Comparison of ENCODE assay signal across 9 cellular contexts in genomic region chr17:42400844-42401365, GRCh38. TPM values are rescaled to one million over a fixed set of nuclear protein-coding genes. Genes with fewer than 3 reads are reported as not detected.
A peak's percentile ranks its signal among the peaks of the same experiment; 100 is the strongest.
DNase-seq lines count a peak whose midpoint lies in the region; ATAC-seq and TF ChIP-seq lines count a peak whose summit lies in the region.
"Not testable (repeated sequence)": the region's sequence is repeated elsewhere in the genome, so short reads cannot be mapped to it uniquely, and the experiment has no call there.
"Had no signal": no experiment of that assay in that cellular context is flagged by ENCODE, and none has a peak within 500 bp of the region (broad histone marks: within the 10 kb centered on the region; RNA-seq: fewer than 3 reads in every experiment).

No MANE protein-coding gene starts in this region.

- H3K9ac ChIP-seq in GM23248, result not testable (repeated sequence)

- peaks cover 25% of the 10 kb centered on the region for H3K4me1 Mint-ChIP-seq in stimulated activated effector memory CD8-positive, alpha-beta T cell treated with anti-CD3 and anti-CD28 coated beads, Interleukin-12 subunit alpha, Interleukin-12 subunit beta, amount 100 ng/mL, for 72 hours

- not testable (repeated sequence) for H3K36me3 Mint-ChIP-seq in stimulated activated effector memory CD8-positive, alpha-beta T cell treated with anti-CD3 and anti-CD28 coated beads, Interleukin-12 subunit alpha, Interleukin-12 subunit beta, amount 100 ng/mL, for 72 hours

- H3K9me3 Mint-ChIP-seq in stimulated activated effector memory CD8-positive, alpha-beta T cell treated with anti-CD3 and anti-CD28 coated beads, Interleukin-12 subunit alpha, Interleukin-12 subunit beta, amount 100 ng/mL, for 72 hours, result not testable (repeated sequence)

- H3K27ac Mint-ChIP-seq in stimulated activated effector memory CD8-positive, alpha-beta T cell treated with anti-CD3 and anti-CD28 coated beads, Interleukin-12 subunit alpha, Interleukin-12 subunit beta, amount 100 ng/mL, for 72 hours, result peak overlapping the region; percentile 85

- H3K79me2 ChIP-seq in GM23248 (ENCODE audit: insufficient read depth), result peaks cover 56% of the 10 kb centered on the region
- peaks cover 41% of the 10 kb centered on the region for H3K79me2 ChIP-seq in osteoblast (ENCODE audit: insufficient read depth, low read length)

- H3K4me1 ChIP-seq in GM23248 (ENCODE audit: insufficient read depth) (peaks cover 45% of the 10 kb centered on the region), ascending aorta (peaks cover 0 to 17% of the 10 kb centered on the region in 2 donors), gastroesophageal sphincter (peaks cover 3 to 80% (median 16%) of the 10 kb centered on the region in 3 donors), osteoblast (ENCODE audit: insufficient read depth, low read length) (peaks cover 16% of the 10 kb centered on the region)

- WGBS in GM23248 (ENCODE audit: low coverage in 1 of 2, low lambda C conversion rate in 2 of 2, missing lambda C conversion rate in 2 of 2), 2 experiments, result 65 to 69% methylated on average over 8 of the region's 8 CpGs
- WGBS in gastroesophageal sphincter (ENCODE audit: low coverage in 1 of 2), 2 donors, result 43 to 55% methylated on average over 3 to 7 of the region's 8 CpGs

- not testable (repeated sequence) for TF ChIP-seq CTCF in ascending aorta (IDR thresholded peaks at IDR 0.05); gastroesophageal sphincter (IDR thresholded peaks at IDR 0.05); osteoblast (IDR thresholded peaks at IDR 0.05; ENCODE audit: extremely low read depth, low read depth, low read length)

- not testable (repeated sequence) for TF ChIP-seq POLR2A in gastroesophageal sphincter (IDR thresholded peaks at IDR 0.05)

- H2AFZ ChIP-seq in GM23248; osteoblast (ENCODE audit: low read length): not testable (repeated sequence)

- not testable (repeated sequence) for H3K27me3 ChIP-seq in GM23248 (replicated peaks; ENCODE audit: insufficient read depth); ascending aorta; gastroesophageal sphincter; osteoblast (ENCODE audit: insufficient read depth, low read length)

- H3K27ac ChIP-seq in GM23248 (peak overlapping the region; percentile 77), ascending aorta (peak overlapping the region; percentile 67 to 68), gastroesophageal sphincter (peak overlapping the region in 3 of 4 donors; percentile 15 to 68 (median 46)), osteoblast (ENCODE audit: low read depth, low read length) (peak overlapping the region; percentile 33)

- H3K4me3 ChIP-seq in GM23248; ascending aorta; gastroesophageal sphincter; osteoblast (ENCODE audit: insufficient read depth, low read length): not testable (repeated sequence)

- intact Hi-C loops in ascending aorta (cut with DNase I), result not testable (repeated sequence)
- intact Hi-C loops in left colon (cut with DNase I, micrococcal nuclease), result loop anchor here in 1 of 2 donors (10.0 kb wide), 1 partner anchor 86 kb away; no protein-coding TSS in a partner anchor

- not testable (repeated sequence) for DNase-seq in GM23248; ascending aorta (ENCODE audit: low spot score in 2 of 2); left colon; osteoblast (ENCODE audit: insufficient read length, low spot score, missing footprints); stimulated activated effector memory CD8-positive, alpha-beta T cell treated with anti-CD3 and anti-CD28 coated beads, Interleukin-12 subunit alpha, Interleukin-12 subunit beta, amount 100 ng/mL, for 72 hours (ENCODE audit: low spot score in 2 of 2)
- DNase-seq in RPMI8226, result peak; percentile 37

- not testable (repeated sequence) for H3K4me2 ChIP-seq in GM23248 (ENCODE audit: unreplicated experiment); osteoblast (ENCODE audit: insufficient read depth, low read length)

- H3F3A ChIP-seq in GM23248 (ENCODE audit: insufficient read depth), result peaks cover 70% of the 10 kb centered on the region

- not testable (repeated sequence) for TF ChIP-seq EP300 in gastroesophageal sphincter (IDR thresholded peaks at IDR 0.05)

- not testable (repeated sequence) for H3K4me3 Mint-ChIP-seq in stimulated activated effector memory CD8-positive, alpha-beta T cell treated with anti-CD3 and anti-CD28 coated beads, Interleukin-12 subunit alpha, Interleukin-12 subunit beta, amount 100 ng/mL, for 72 hours

- not testable (repeated sequence) for H3K9me2 ChIP-seq in GM23248 (ENCODE audit: insufficient read depth)

- in situ Hi-C loops in GM23248 (cut with MboI), result loop anchor here (10.0 kb wide), 1 partner anchor 76 kb away; no protein-coding TSS in a partner anchor

- H3K36me3 ChIP-seq in GM23248 (ENCODE audit: low read depth) (peaks cover 26% of the 10 kb centered on the region), ascending aorta (peaks cover 24 to 32% of the 10 kb centered on the region in 2 donors), gastroesophageal sphincter (peaks cover 0 to 36% of the 10 kb centered on the region in 2 donors), osteoblast (ENCODE audit: insufficient read depth, low read length) (peaks cover 41% of the 10 kb centered on the region)

- not testable (repeated sequence) for ATAC-seq in gastroesophageal sphincter; stimulated activated effector memory CD8-positive, alpha-beta T cell treated with anti-CD3 and anti-CD28 coated beads, Interleukin-12 subunit alpha, Interleukin-12 subunit beta, amount 100 ng/mL, for 72 hours
- ATAC-seq in left colon, result peak; percentile 20

- H3K9me3 ChIP-seq in GM23248 (ENCODE audit: low read depth); ascending aorta; gastroesophageal sphincter; osteoblast (ENCODE audit: low read depth, low read length): not testable (repeated sequence)

- H4K20me1 ChIP-seq in GM23248 (ENCODE audit: insufficient read depth), result peaks cover 11% of the 10 kb centered on the region; the same call in 1 of the 2 replicates
- peaks cover 60% of the 10 kb centered on the region for H4K20me1 ChIP-seq in osteoblast (ENCODE audit: insufficient read depth, low read length)

RNA-seq across cellular contexts. Expression of gene STAT3, which starts 12.7 kb away (rescaled TPM):
- total RNA-seq in GM23248 (2014; rRNA removed; shearing (Covaris generic)), result 79.4 and 84.1 TPM in 2 replicates
- polyA plus RNA-seq in GM23248 (2016; fragmentation: Nextera tagmentation; extraction: Ambion mirVana), result 112 and 115 TPM in 2 replicates
- 181 TPM for total RNA-seq in ascending aorta
- total RNA-seq in gastroesophageal sphincter, result 100 to 1,000 TPM; 146 to 253 (median 205) TPM
- total RNA-seq in left colon, result 100 to 1,000 TPM; 150 to 212 TPM
- 197 and 206 TPM in 2 replicates for total RNA-seq in osteoblast

RNA-seq across cellular contexts. Expression of gene CAVIN1, which starts 22.2 kb away (rescaled TPM):
- total RNA-seq in GM23248 (2014; rRNA removed; shearing (Covaris generic)), result 1,074 and 1,102 TPM in 2 replicates
- polyA plus RNA-seq in GM23248 (2016; fragmentation: Nextera tagmentation; extraction: Ambion mirVana), result 666 and 686 TPM in 2 replicates
- total RNA-seq in ascending aorta (548 TPM), gastroesophageal sphincter (1,000 to 10,000 TPM in 2 of 4 donors, 100 to 1,000 TPM in 2; 615 to 1,266 (median 897) TPM), left colon (10 to 100 TPM; 21.9 to 62.0 TPM), osteoblast (861 and 988 TPM in 2 replicates)
- polyA plus RNA-seq: CD14-positive monocyte; CD8-positive, alpha-beta memory T cell had no signal

RNA-seq across cellular contexts. Expression of gene ATP6V0A1, which starts 57.8 kb away (rescaled TPM):
- total RNA-seq in GM23248 (2014; rRNA removed; shearing (Covaris generic)), result 15.3 and 16.3 TPM in 2 replicates
- 21.6 and 26.0 TPM in 2 replicates for polyA plus RNA-seq in GM23248 (2016; fragmentation: Nextera tagmentation; extraction: Ambion mirVana)
- 59.0 TPM for total RNA-seq in ascending aorta
- 10 to 100 TPM; 47.5 to 84.5 (median 65.4) TPM for total RNA-seq in gastroesophageal sphincter
- 10 to 100 TPM; 92.6 to 96.2 TPM for total RNA-seq in left colon
- total RNA-seq in osteoblast, result 52.5 and 53.9 TPM in 2 replicates
